Comparison of ENCODE assay signal across 1 cellular context in the genomic region with DNA sequence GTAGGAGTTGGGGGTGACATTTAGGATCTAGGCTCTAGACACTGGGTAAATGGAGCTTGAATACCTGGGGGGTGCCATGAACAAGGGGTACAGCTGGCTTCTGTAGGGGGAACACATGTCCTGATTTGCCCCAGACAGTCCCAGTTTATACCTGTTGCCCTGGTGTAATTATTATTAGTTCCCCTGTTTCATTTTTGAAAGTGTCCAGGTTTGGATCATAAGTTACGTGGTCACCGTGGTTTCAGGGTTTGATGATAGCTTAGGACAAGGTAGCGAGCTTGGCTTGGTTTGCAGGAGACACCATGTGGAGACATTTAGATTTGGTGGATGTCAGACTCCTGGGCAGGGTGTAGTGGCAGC.
TF ChIP-seq lines count a peak whose summit lies in the region.

No MANE protein-coding gene starts in this region.

TF ChIP-seq in K562, 482 proteins besides CTCF, POLR2A, EP300 and RAD21:
- TF ChIP-seq SPI1 (IDR thresholded peaks at IDR 0.05; ENCODE audit: borderline replicate concordance, low read depth, low read length) (no peak), SIN3B (IDR thresholded peaks at IDR 0.05; ENCODE audit: low read depth) (no peak), ZBTB9 (CRISPR knock-in tag; IDR thresholded peaks at IDR 0.05) (no peak), SNIP1 (IDR thresholded peaks at IDR 0.05; ENCODE audit: low read depth) (no peak), ZBTB17 (CRISPR knock-in tag; IDR thresholded peaks at IDR 0.05) (no peak), EP400 (IDR thresholded peaks at IDR 0.05) (no peak), CTCFL (IDR thresholded peaks at IDR 0.05; ENCODE audit: borderline replicate concordance, insufficient read depth, low read depth, low read length, poor library complexity, severe bottlenecking) (no peak), YBX1 (IDR thresholded peaks at IDR 0.05) (no peak), POLR2AphosphoS2 (IDR thresholded peaks at IDR 0.05; ENCODE audit: low read length) (no peak), KLF13 (tag; IDR thresholded peaks at IDR 0.05; ENCODE audit: borderline replicate concordance, low read depth) (no peak), PHF21A (IDR thresholded peaks at IDR 0.05; ENCODE audit: borderline replicate concordance, low read depth) (no peak), ZNF121 (CRISPR knock-in tag; conservative IDR thresholded peaks at IDR 0.05) (no peak), FOXJ2 (tag; IDR thresholded peaks at IDR 0.05) (no peak), ZNF609 (CRISPR knock-in tag; IDR thresholded peaks at IDR 0.05; ENCODE audit: borderline replicate concordance) (no peak), TEAD1 (CRISPR knock-in tag; IDR thresholded peaks at IDR 0.05) (no peak), BRD4 (IDR thresholded peaks at IDR 0.05) (no peak)
- TF ChIP-seq, protein P1, sequence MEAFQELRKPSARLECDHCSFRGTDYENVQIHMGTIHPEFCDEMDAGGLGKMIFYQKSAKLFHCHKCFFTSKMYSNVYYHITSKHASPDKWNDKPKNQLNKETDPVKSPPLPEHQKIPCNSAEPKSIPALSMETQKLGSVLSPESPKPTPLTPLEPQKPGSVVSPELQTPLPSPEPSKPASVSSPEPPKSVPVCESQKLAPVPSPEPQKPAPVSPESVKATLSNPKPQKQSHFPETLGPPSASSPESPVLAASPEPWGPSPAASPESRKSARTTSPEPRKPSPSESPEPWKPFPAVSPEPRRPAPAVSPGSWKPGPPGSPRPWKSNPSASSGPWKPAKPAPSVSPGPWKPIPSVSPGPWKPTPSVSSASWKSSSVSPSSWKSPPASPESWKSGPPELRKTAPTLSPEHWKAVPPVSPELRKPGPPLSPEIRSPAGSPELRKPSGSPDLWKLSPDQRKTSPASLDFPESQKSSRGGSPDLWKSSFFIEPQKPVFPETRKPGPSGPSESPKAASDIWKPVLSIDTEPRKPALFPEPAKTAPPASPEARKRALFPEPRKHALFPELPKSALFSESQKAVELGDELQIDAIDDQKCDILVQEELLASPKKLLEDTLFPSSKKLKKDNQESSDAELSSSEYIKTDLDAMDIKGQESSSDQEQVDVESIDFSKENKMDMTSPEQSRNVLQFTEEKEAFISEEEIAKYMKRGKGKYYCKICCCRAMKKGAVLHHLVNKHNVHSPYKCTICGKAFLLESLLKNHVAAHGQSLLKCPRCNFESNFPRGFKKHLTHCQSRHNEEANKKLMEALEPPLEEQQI (IDR thresholded peaks at IDR 0.05) = no peak
- TF ChIP-seq, protein P2, sequence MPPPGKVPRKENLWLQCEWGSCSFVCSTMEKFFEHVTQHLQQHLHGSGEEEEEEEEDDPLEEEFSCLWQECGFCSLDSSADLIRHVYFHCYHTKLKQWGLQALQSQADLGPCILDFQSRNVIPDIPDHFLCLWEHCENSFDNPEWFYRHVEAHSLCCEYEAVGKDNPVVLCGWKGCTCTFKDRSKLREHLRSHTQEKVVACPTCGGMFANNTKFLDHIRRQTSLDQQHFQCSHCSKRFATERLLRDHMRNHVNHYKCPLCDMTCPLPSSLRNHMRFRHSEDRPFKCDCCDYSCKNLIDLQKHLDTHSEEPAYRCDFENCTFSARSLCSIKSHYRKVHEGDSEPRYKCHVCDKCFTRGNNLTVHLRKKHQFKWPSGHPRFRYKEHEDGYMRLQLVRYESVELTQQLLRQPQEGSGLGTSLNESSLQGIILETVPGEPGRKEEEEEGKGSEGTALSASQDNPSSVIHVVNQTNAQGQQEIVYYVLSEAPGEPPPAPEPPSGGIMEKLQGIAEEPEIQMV (tag; conservative IDR thresholded peaks at IDR 0.05; ENCODE audit: low read depth) = no peak
- TF ChIP-seq, protein P3, sequence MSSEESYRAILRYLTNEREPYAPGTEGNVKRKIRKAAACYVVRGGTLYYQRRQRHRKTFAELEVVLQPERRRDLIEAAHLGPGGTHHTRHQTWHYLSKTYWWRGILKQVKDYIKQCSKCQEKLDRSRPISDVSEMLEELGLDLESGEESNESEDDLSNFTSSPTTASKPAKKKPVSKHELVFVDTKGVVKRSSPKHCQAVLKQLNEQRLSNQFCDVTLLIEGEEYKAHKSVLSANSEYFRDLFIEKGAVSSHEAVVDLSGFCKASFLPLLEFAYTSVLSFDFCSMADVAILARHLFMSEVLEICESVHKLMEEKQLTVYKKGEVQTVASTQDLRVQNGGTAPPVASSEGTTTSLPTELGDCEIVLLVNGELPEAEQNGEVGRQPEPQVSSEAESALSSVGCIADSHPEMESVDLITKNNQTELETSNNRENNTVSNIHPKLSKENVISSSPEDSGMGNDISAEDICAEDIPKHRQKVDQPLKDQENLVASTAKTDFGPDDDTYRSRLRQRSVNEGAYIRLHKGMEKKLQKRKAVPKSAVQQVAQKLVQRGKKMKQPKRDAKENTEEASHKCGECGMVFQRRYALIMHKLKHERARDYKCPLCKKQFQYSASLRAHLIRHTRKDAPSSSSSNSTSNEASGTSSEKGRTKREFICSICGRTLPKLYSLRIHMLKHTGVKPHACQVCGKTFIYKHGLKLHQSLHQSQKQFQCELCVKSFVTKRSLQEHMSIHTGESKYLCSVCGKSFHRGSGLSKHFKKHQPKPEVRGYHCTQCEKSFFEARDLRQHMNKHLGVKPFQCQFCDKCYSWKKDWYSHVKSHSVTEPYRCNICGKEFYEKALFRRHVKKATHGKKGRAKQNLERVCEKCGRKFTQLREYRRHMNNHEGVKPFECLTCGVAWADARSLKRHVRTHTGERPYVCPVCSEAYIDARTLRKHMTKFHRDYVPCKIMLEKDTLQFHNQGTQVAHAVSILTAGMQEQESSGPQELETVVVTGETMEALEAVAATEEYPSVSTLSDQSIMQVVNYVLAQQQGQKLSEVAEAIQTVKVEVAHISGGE (CRISPR knock-in tag; IDR thresholded peaks at IDR 0.05) = no peak
